ENCODE assay signal across 8 cellular contexts in genomic region chr9:97697837-97698236, GRCh38. TPM values are rescaled to one million over a fixed set of nuclear protein-coding genes. Genes with fewer than 3 reads are reported as not detected.
DNase-seq lines count a peak whose midpoint lies in the region; ATAC-seq, FAIRE-seq and TF ChIP-seq lines count a peak whose summit lies in the region.

No MANE protein-coding gene starts in this region.

- peak overlapping the region; percentile 83 for H3K4me3 Mint-ChIP-seq in mesothelial cell of epicardium

- peaks cover 50% of the 10 kb centered on the region for H3K4me1 Mint-ChIP-seq in mesothelial cell of epicardium

- no peaks in the 10 kb centered on the region for H3K27me3 Mint-ChIP-seq in mesothelial cell of epicardium (ENCODE audit: low read depth)

- no peak for TF ChIP-seq RAD21 in GM12878 (IDR thresholded peaks at IDR 0.05; ENCODE audit: insufficient read depth, low read depth, low read length)

- TSS peak; percentile 89 for BruUV-seq in GM12878 (replicated peaks; lab: Mats Ljungman, UMichigan)

- H3K36me3 Mint-ChIP-seq in mesothelial cell of epicardium, result no peaks in the 10 kb centered on the region

- RAD21 ChIA-PET in GM12878 (lab: Charles Lee; ENCODE audit: unreplicated experiment), result interaction anchor here (1.8 kb wide), 1 partner anchor 225 kb away, joined by 6 read pairs; the partner anchor contains the start of gene TRMO

- intact Hi-C loops in heart left ventricle (cut with DNase I) (no loop called here), cardiac septum (cut with DNase I) (no loop called here), GM12878 (cut with micrococcal nuclease; ENCODE audit: unreplicated experiment) (no loop called here)

- POLR2A ChIA-PET in GM12878 (lab: Charles Lee), result interaction anchor here (0.6 to 5.0 kb wide), 4 partner anchors 10 to 379 kb away, joined by 3 to 22 read pairs (median 5); partner anchors contain the start of genes NCBP1 and TSTD2

- peak overlapping the region; percentile 83 to 97 (median 94) for H3K27ac ChIP-seq in heart left ventricle
- H3K27ac ChIP-seq in GM12878 (ENCODE audit: control insufficient read depth, insufficient read depth), result peak overlapping the region; percentile 85
- H3K27ac ChIP-seq in upper lobe of left lung, result peak overlapping the region; percentile 87 to 97 (median 94)

- no peak for DNase-seq in heart left ventricle
- no peak for DNase-seq in cardiac septum (ENCODE audit: low spot score)
- no peak for DNase-seq in GM12878 (ENCODE audit: low read depth, low spot score)
- DNase-seq in mesothelial cell of epicardium (ENCODE audit: low spot score in 2 of 2, unreplicated experiment in 2 of 2), result no peak
- no peak for DNase-seq in upper lobe of left lung
- no peak for DNase-seq in NCI-H226
- no peak for DNase-seq in cortex of kidney (lab: John Stamatoyannopoulos, UW)

- SMC1A ChIA-PET in GM12878 (lab: Charles Lee; ENCODE audit: uncharacterized antibody, unreplicated experiment), result interaction anchor here (1.4 to 2.0 kb wide), 2 partner anchors 14 to 18 kb away, joined by 3 to 5 read pairs; no protein-coding TSS in a partner anchor

- peak overlapping the region; percentile 84 for H3K9ac ChIP-seq in GM12878 (ENCODE audit: control insufficient read depth, insufficient read depth, low read length)

- WGBS in heart left ventricle, 4 donors, result 13 to 43% (median 34%) methylated on average over 1 of the region's 1 CpG
- WGBS in GM12878 (ENCODE audit: insufficient coverage, insufficient replicate concordance, low lambda C conversion rate, missing lambda C conversion rate), result 15% methylated on average over 1 of the region's 1 CpG
- 47 to 50% methylated on average over 1 of the region's 1 CpG for WGBS in upper lobe of left lung, 2 donors

- H3K27ac Mint-ChIP-seq in mesothelial cell of epicardium, result no peak overlapping the region

- TF ChIP-seq CTCF in heart left ventricle (IDR thresholded peaks at IDR 0.05) (no peak), GM12878 (IDR thresholded peaks at IDR 0.05 in 2 of 3, conservative IDR thresholded peaks at IDR 0.05 in 1 of 3; ENCODE audit: control insufficient read depth in 2 of 3, extremely low read depth in 1 of 3, insufficient read depth in 1 of 3, low read depth in 3 of 3, low read length in 3 of 3) (no peak), mesothelial cell of epicardium (IDR thresholded peaks at IDR 0.05; ENCODE audit: unreplicated experiment) (no peak), upper lobe of left lung (IDR thresholded peaks at IDR 0.05) (no peak)

- CTCF ChIA-PET in GM12878 (lab: Yijun Ruan, JAX), result interaction anchor here (1.2 to 3.8 kb wide), 3 partner anchors 23 to 224 kb away, joined by 3 to 13 read pairs (median 5); partner anchors contain the start of gene TRMO

- peak in 2 of 4 donors; percentile 3 to 4 for ATAC-seq in heart left ventricle
- ATAC-seq in GM12878, result no peak
- no peak for ATAC-seq in upper lobe of left lung (ENCODE audit: low FRiP score in 2 of 2)
- no peak for ATAC-seq in GM19023 (IDR thresholded peaks at IDR 0.05; ENCODE audit: unreplicated experiment)

- H3K27me3 ChIP-seq in heart left ventricle (no peaks in the 10 kb centered on the region), GM12878 (replicated peaks in 1 of 2; ENCODE audit: control insufficient read depth in 2 of 2, insufficient read depth in 2 of 2, low read length in 1 of 2) (no peaks in the 10 kb centered on the region), upper lobe of left lung (no peaks in the 10 kb centered on the region)

- peak overlapping the region; percentile 82 for H2AFZ ChIP-seq in GM12878 (ENCODE audit: control insufficient read depth, low read depth, low read length)

- FAIRE-seq in GM12878 (lab: Jason Lieb, UNC), result no peak

- H3K4me3 ChIP-seq in heart left ventricle (peak overlapping the region in 9 of 12 donors; percentile 68 to 96 (median 81)), GM12878 (peak overlapping the region; percentile 92; the same call in 1 of the 2 replicates), upper lobe of left lung (peak overlapping the region in 2 of 4 donors; percentile 72 to 95)

- H4K20me1 ChIP-seq in GM12878 (ENCODE audit: control insufficient read depth, insufficient read depth), result no peaks in the 10 kb centered on the region

- H3K9me3 ChIP-seq in heart left ventricle (no peaks in the 10 kb centered on the region), GM12878 (replicated peaks; ENCODE audit: control insufficient read depth, insufficient read depth, low read length) (no peaks in the 10 kb centered on the region), upper lobe of left lung (no peaks in the 10 kb centered on the region)

- H3K36me3 ChIP-seq in heart left ventricle (peaks cover 0 to 9% (median 4%) of the 10 kb centered on the region in 9 donors), GM12878 (ENCODE audit: control insufficient read depth in 2 of 2, insufficient read depth in 2 of 2, low read length in 1 of 2) (no peaks in the 10 kb centered on the region), upper lobe of left lung (peaks cover 0 to 3% (median 0%) of the 10 kb centered on the region in 4 donors)

- in situ Hi-C loops in GM12878 (cut with MboI), result no loop called here

- H3K9me3 Mint-ChIP-seq in mesothelial cell of epicardium, result no peaks in the 10 kb centered on the region

- TF ChIP-seq EP300 in GM12878 (IDR thresholded peaks at IDR 0.05; ENCODE audit: borderline replicate concordance in 1 of 2, control insufficient read depth in 1 of 2, low read depth in 2 of 2, low read length in 2 of 2) (no peak), upper lobe of left lung (IDR thresholded peaks at IDR 0.05) (no peak)

- H3K4me1 ChIP-seq in heart left ventricle (peaks cover 10 to 37% (median 26%) of the 10 kb centered on the region in 12 donors), GM12878 (ENCODE audit: control insufficient read depth, insufficient read depth, low read length) (peaks cover 18% of the 10 kb centered on the region), upper lobe of left lung (peaks cover 21 to 30% (median 23%) of the 10 kb centered on the region in 4 donors)

- TF ChIP-seq POLR2A in heart left ventricle (IDR thresholded peaks at IDR 0.05) (no peak), GM12878 (IDR thresholded peaks at IDR 0.05; ENCODE audit: low read depth, low read length) (no peak), upper lobe of left lung (IDR thresholded peaks at IDR 0.05) (no peak)

- peaks cover 35% of the 10 kb centered on the region for H3K79me2 ChIP-seq in GM12878 (ENCODE audit: control insufficient read depth, insufficient read depth, low read length)

- peak overlapping the region; percentile 69 for H3K4me2 ChIP-seq in GM12878 (ENCODE audit: control insufficient read depth, insufficient read depth)

TF ChIP-seq in GM12878, 131 proteins besides CTCF, POLR2A, EP300 and RAD21:
- TF ChIP-seq TCF12 (IDR thresholded peaks at IDR 0.05; ENCODE audit: low read depth, low read length), result no peak
- TF ChIP-seq RFX5 (IDR thresholded peaks at IDR 0.05; ENCODE audit: low read depth, low read length), result no peak

RNA-seq across cellular contexts. Expression of gene XPA, which starts 0.7 kb away (rescaled TPM):
- total RNA-seq in heart left ventricle (10 to 100 TPM in 2 of 9 donors, 1 to 10 TPM in 7; 4.0 to 12.1 (median 9.4) TPM), cardiac septum (10.3 TPM), GM12878 (2014; rRNA removed) (10.4 and 11.7 TPM in 2 replicates), GM12878 (2014; rRNA removed; fragmentation: Illumina TruSeq; extraction: Trizol) (15.5 and 17.3 TPM in 2 replicates), GM12878 (2021) (10.4 and 10.8 TPM in 2 replicates), mesothelial cell of epicardium (15.5 to 17.5 TPM (median 15.9 TPM) in 3 replicates), upper lobe of left lung (10 to 100 TPM; 10.4 to 26.8 (median 11.5) TPM)
- polyA plus RNA-seq in heart left ventricle (1 to 10 TPM; 5.6 to 8.3 TPM), GM12878 (2011; rRNA removed) (6.2 and 11.6 TPM in 2 replicates), GM12878 (2014; fragmentation: Illumina TruSeq; extraction: Trizol) (14.6 and 15.7 TPM in 2 replicates), GM12878 (2014; fragmentation: Nextera tagmentation; extraction: Ambion mirVana) (10 to 100 TPM in 1 of 2 experiments, 1 to 10 TPM in 1; 7.1 to 11.2 TPM), GM12878 (2014; rRNA removed) (13.4 and 16.9 TPM in 2 replicates), GM12878 (2016; fragmentation: Nextera tagmentation; extraction: Ambion mirVana) (10 to 100 TPM; 18.9 to 19.9 TPM)
- total RNA-seq in GM12878 (2013; cell fraction: nucleolus; rRNA removed), result 25.9 and 29.7 TPM in 2 replicates
- polyA plus RNA-seq in GM12878 (2011; ENCODE audit: low read depth), result 12.7 TPM
- 1.3 and 1.7 TPM in 2 replicates for polyA plus RNA-seq in GM12878 (2011; cell fraction: cytosol; rRNA removed)
- 4.2 and 5.8 TPM in 2 replicates for polyA plus RNA-seq in GM12878 (2011; cell fraction: nucleus; rRNA removed)
- 12.0 and 15.5 TPM in 2 replicates for polyA plus RNA-seq in GM12878 (2012)
- 1.6 and 4.1 TPM in 2 replicates for polyA minus RNA-seq in GM12878 (2011; rRNA and poly(A)+ RNA removed)
- 0.94 and 2.3 TPM in 2 replicates for polyA minus RNA-seq in GM12878 (2011; cell fraction: cytosol; rRNA and poly(A)+ RNA removed)
- 4.6 and 8.0 TPM in 2 replicates for polyA minus RNA-seq in GM12878 (2011; cell fraction: nucleus; rRNA and poly(A)+ RNA removed)
